Comparison of ENCODE assay signal across 21 cellular contexts in the genomic region with DNA sequence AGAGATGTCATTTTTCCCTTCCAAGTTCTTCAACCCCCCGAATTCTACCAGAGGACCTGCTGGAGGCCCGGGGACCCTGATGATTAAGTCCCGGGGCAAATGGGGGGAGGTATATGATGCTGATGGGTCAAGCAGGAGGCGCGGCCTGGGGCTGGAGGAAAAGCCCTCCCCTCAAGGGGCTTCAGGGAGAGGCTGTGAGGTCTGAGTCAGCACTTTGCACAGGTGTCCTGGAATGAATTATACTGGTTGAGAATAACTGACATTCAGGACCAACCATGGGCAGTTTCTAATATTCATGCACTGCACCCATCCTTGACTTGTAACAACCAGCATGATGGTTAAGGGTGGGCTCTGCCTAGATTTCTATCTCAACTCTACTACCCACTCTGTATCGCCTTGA.
"Had no signal": no experiment of that assay in that cellular context is flagged by ENCODE, and none has a peak within 500 bp of the region (broad histone marks: within the 10 kb centered on the region; RNA-seq: fewer than 3 reads in every experiment).

No MANE protein-coding gene starts in this region.

- DNase-seq: Karpas-422, KG1, MG63, NCI-H1092, NCI-H1105 treated with DMSO at 0.1 percent for 48 hours, NCI-H1417 treated with DMSO at 0.1 percent for 48 hours, NCI-H187, NCI-H2029, NCI-H2081 treated with DMSO at 0.1 percent for 48 hours, NCI-H2171, NCI-H226, NCI-H446, NCI-H510A, NCI-H524 treated with DMSO at 0.1 percent for 48 hours, NCI-H69, NCI-H774, Right ventricle myocardium superior, RPMI8226, SK-N-SH, T-helper 1 cell had no signal

- H3K9ac ChIP-seq: SK-N-SH had no signal

- H3K36me3 ChIP-seq: MG63 had no signal

- H3K4me3 ChIP-seq: MG63 had no signal

- H3K4me2 ChIP-seq: SK-N-SH had no signal

- FAIRE-seq: RCC 7860 had no signal

- H3K9me3 ChIP-seq: MG63, SK-N-SH had no signal
